Comparison of ENCODE assay signal across 8 cellular contexts in the genomic region with DNA sequence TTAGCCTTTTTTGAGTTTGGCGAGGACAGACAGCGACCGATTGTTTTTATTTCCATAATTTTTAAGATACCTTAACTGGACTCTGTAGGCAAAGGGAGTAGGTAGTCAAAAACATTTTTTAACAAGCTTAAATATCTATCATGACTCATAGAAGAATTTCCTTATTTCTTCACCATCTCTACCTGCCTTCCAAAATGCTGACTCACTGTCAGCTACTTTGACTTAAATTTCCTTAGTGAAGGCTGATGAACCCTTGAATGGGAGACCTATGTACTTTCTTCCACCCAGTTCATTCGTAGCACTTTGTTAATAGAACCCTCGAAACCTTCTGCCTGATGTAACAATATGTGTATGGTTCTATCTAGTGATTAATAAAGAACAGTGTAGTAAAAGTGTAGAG. TPM values are rescaled to one million over a fixed set of nuclear protein-coding genes. Genes with fewer than 3 reads are reported as not detected.
A peak's percentile ranks its signal among the peaks of the same experiment; 100 is the strongest.
DNase-seq lines count a peak whose midpoint lies in the region; ATAC-seq and TF ChIP-seq lines count a peak whose summit lies in the region.

No MANE protein-coding gene starts in this region.

- BruUV-seq in OCI-LY7 (replicated peaks; lab: Mats Ljungman, UMichigan), result no TSS peak

- no peak for TF ChIP-seq CTCF in GM13977 (IDR thresholded peaks at IDR 0.05; ENCODE audit: extremely low read depth, insufficient read depth, missing control alignments)
- no peak for TF ChIP-seq CTCF in OCI-LY7 (conservative IDR thresholded peaks at IDR 0.05; ENCODE audit: low read length)
- no peak for TF ChIP-seq CTCF in epithelial cell of esophagus (IDR thresholded peaks at IDR 0.05; ENCODE audit: insufficient read depth, low read depth, low read length, missing control alignments)

- CTCF ChIA-PET in OCI-LY7 (lab: Charles Lee; ENCODE audit: unreplicated experiment), result no interaction called here

- intact Hi-C loops in OCI-LY7 (cut with micrococcal nuclease; ENCODE audit: unreplicated experiment), result no loop called here

- DNase-seq in GM13977 (ENCODE audit: low spot score), result peak; percentile 9
- no peak for DNase-seq in OCI-LY7 (ENCODE audit: low spot score)
- peak; percentile 81 for DNase-seq in epithelial cell of esophagus (ENCODE audit: low read depth)
- DNase-seq in renal cortical epithelial cell (ENCODE audit: low read depth), result peak; percentile 92
- no peak for DNase-seq in NCI-H510A (lab: John Stamatoyannopoulos, UW)

- no peaks in the 10 kb centered on the region for H3K36me3 ChIP-seq in OCI-LY7 (ENCODE audit: insufficient read depth, low read length)

- H3K27ac ChIP-seq in OCI-LY7 (ENCODE audit: low read depth, low read length, poor library complexity, severe bottlenecking), result no peak overlapping the region

- peak overlapping the region; percentile 76; the same call in 1 of the 2 replicates for H3K4me2 ChIP-seq in OCI-LY7 (ENCODE audit: low read length)

- H3K4me1 ChIP-seq in OCI-LY7 (ENCODE audit: insufficient read depth, low read length, poor library complexity, severe bottlenecking), result no peaks in the 10 kb centered on the region

- in situ Hi-C loops in GM13977 (cut with MboI; ENCODE audit: low pct_unique_long_range_greater_than_20kb, low sequenced_read_pairs, unreplicated experiment), result no loop called here

- H3K79me2 ChIP-seq in OCI-LY7 (ENCODE audit: insufficient read depth, low read depth, low read length), result no peaks in the 10 kb centered on the region

- H3K9me3 ChIP-seq in OCI-LY7 (ENCODE audit: low read length), result no peaks in the 10 kb centered on the region

- no peak for ATAC-seq in HG02970 (IDR thresholded peaks at IDR 0.05; ENCODE audit: low FRiP score, unreplicated experiment)
- ATAC-seq in GM18861 (IDR thresholded peaks at IDR 0.05; ENCODE audit: unreplicated experiment), result no peak
- no peak for ATAC-seq in GM21423 (IDR thresholded peaks at IDR 0.05; ENCODE audit: unreplicated experiment)

- no peak overlapping the region for H3K4me3 ChIP-seq in OCI-LY7 (ENCODE audit: low read depth, low read length, poor library complexity, severe bottlenecking)
- peak overlapping the region; percentile 88 for H3K4me3 ChIP-seq in epithelial cell of esophagus (ENCODE audit: low read length)

- no peaks in the 10 kb centered on the region for H3K9me2 ChIP-seq in OCI-LY7 (ENCODE audit: insufficient read depth, low read length)

- H2AFZ ChIP-seq in OCI-LY7 (ENCODE audit: low read length), result no peak overlapping the region; the same call in 1 of the 2 replicates

- no peaks in the 10 kb centered on the region for H4K20me1 ChIP-seq in OCI-LY7 (ENCODE audit: insufficient read depth, low read length)

- POLR2A ChIA-PET in OCI-LY7 (lab: Charles Lee), result interaction anchor here (0.6 kb wide), 3 partner anchors 149 to 723 kb away, joined by 3 read pairs; no protein-coding TSS in a partner anchor

RNA-seq across cellular contexts. Expression of a gene that starts 1.1 kb away (rescaled TPM):
- 0.57 and 0.79 TPM in 2 replicates for total RNA-seq in OCI-LY7 (2014; rRNA removed; shearing (Covaris generic))
- 11.4 and 13.0 TPM in 2 replicates for total RNA-seq in OCI-LY7 (2022)
- 51.1 and 67.1 TPM in 2 replicates for total RNA-seq in renal cortical epithelial cell

Comparison
In these comparisons a context has a peak if more than half of its experiments do, and no peak if none do; other contexts are left out.
1. DNase-seq: peak in GM13977 (single experiment), epithelial cell of esophagus (single experiment) and renal cortical epithelial cell (single experiment); none in OCI-LY7 (single experiment) and NCI-H510A (single experiment).